In the genomic region with DNA sequence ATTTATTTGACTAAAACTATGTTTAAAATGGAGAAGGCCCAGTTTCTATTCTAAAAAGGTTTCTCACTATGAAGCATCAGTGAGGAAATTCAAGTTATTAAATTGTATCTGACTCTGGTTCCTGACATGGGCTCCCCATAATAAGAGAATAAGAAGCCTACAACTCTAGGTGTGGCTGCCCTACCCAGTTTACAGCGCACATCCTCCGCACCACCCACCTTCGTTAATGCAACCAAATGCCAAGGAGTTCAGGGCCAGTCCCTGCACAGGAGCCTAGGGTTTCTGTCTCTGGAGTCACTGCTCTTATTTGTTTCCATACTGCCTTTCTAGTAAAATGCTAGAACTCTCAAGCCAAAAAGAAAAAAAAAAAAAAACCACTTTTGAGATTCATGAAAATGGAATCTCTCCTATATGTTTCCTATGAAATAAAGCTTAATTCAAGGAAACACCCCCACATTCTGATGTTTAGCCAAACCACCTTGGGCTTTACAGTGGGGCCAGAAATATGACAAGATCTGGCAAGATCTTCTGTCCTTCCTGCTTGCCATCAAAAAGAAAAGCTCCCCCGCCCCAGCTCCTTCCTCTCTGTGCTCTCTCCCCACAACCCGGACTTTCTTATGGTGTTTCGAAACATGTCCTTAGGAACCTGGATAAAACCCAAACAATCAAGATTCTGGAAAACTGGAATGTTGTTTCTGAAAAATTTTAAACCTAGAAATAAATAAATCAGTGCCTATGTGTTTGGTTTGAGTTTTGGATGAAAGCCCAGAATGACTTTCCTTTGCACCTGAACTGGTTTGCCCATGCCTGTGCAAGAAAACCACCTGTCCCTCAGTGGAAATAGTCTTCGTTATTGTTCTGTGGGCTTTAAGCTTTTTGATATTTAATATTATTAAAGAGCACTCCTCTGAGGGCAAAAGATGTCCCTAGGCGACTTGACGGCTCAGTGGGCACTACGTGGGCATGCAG, we compare ENCODE assay signal across 1 cellular context.
TF ChIP-seq lines count a peak whose summit lies in the region.

No MANE protein-coding gene starts in this region.

TF ChIP-seq in SK-N-SH, 30 proteins besides CTCF, POLR2A, EP300 and RAD21 (continued from another document):
- TF ChIP-seq RFX5 (IDR thresholded peaks at IDR 0.05; ENCODE audit: low read length), result no peak
- TF ChIP-seq, protein P1, sequence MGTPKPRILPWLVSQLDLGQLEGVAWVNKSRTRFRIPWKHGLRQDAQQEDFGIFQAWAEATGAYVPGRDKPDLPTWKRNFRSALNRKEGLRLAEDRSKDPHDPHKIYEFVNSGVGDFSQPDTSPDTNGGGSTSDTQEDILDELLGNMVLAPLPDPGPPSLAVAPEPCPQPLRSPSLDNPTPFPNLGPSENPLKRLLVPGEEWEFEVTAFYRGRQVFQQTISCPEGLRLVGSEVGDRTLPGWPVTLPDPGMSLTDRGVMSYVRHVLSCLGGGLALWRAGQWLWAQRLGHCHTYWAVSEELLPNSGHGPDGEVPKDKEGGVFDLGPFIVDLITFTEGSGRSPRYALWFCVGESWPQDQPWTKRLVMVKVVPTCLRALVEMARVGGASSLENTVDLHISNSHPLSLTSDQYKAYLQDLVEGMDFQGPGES (IDR thresholded peaks at IDR 0.05; ENCODE audit: low read depth, low read length), result no peak
- TF ChIP-seq, protein P2, sequence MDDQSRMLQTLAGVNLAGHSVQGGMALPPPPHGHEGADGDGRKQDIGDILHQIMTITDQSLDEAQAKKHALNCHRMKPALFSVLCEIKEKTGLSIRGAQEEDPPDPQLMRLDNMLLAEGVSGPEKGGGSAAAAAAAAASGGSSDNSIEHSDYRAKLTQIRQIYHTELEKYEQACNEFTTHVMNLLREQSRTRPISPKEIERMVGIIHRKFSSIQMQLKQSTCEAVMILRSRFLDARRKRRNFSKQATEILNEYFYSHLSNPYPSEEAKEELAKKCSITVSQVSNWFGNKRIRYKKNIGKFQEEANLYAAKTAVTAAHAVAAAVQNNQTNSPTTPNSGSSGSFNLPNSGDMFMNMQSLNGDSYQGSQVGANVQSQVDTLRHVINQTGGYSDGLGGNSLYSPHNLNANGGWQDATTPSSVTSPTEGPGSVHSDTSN (IDR thresholded peaks at IDR 0.05), result no peak
- TF ChIP-seq, protein P3, sequence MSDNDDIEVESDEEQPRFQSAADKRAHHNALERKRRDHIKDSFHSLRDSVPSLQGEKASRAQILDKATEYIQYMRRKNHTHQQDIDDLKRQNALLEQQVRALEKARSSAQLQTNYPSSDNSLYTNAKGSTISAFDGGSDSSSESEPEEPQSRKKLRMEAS (IDR thresholded peaks at IDR 0.05; ENCODE audit: low read depth), result no peak
- TF ChIP-seq FOSL2 (IDR thresholded peaks at IDR 0.05; ENCODE audit: borderline replicate concordance, low read depth), result no peak
